ENCODE assay signal across 22 cellular contexts in the genomic region with DNA sequence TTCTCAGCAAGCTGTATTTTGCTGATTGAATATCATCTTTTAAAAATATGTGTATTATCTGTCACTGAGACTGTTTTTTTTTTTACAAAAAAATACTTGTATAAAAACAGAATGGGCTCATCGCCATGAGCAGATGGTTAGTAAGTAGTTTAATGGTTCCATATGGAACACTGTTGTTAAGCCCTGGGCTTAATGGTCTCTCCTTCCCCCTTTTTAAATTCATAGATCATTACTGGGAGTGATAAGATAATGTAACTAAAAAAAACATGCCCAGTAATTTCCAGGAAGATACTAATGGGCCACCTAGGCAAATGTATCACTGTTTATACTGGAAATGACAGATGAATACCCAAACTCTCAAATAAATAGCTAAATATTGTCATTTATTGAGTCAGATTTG.
A peak's percentile ranks its signal among the peaks of the same experiment; 100 is the strongest.
DNase-seq lines count a peak whose midpoint lies in the region; ATAC-seq and TF ChIP-seq lines count a peak whose summit lies in the region.
"Had no signal": no experiment of that assay in that cellular context is flagged by ENCODE, and none has a peak within 500 bp of the region (broad histone marks: within the 10 kb centered on the region; RNA-seq: fewer than 3 reads in every experiment).

No MANE protein-coding gene starts in this region.

- TF ChIP-seq CTCF in upper lobe of left lung (IDR thresholded peaks at IDR 0.05), result no peak

- H3K27me3 ChIP-seq in upper lobe of left lung, result no peaks in the 10 kb centered on the region

- H3K9me3 ChIP-seq in upper lobe of left lung, result no peaks in the 10 kb centered on the region

- TF ChIP-seq EP300 in upper lobe of left lung (IDR thresholded peaks at IDR 0.05), result no peak

- H3K4me1 ChIP-seq in upper lobe of left lung, result no peaks in the 10 kb centered on the region

- ATAC-seq in upper lobe of left lung (ENCODE audit: low FRiP score in 2 of 2), result no peak
- no peak for ATAC-seq in HG02759 (IDR thresholded peaks at IDR 0.05; ENCODE audit: unreplicated experiment)
- ATAC-seq: K562, T-helper 17 cell had no signal

- no peak overlapping the region for H3K27ac ChIP-seq in upper lobe of left lung
- H3K27ac ChIP-seq: GM23248, SK-N-MC had no signal

- no peaks in the 10 kb centered on the region for H3K36me3 ChIP-seq in upper lobe of left lung

- no peak overlapping the region for H3K4me3 ChIP-seq in upper lobe of left lung
- H3K4me3 ChIP-seq: GM23248, K562, SK-N-MC had no signal

- peak; percentile 19 for DNase-seq in NCI-H1105 treated with DMSO at 0.1 percent for 48 hours (lab: John Stamatoyannopoulos, UW)
- no peak for DNase-seq in NCI-H1105 (lab: John Stamatoyannopoulos, UW)
- DNase-seq in NCI-H2171 (lab: John Stamatoyannopoulos, UW), result peak; percentile 80
- DNase-seq in NCI-H69 (lab: John Stamatoyannopoulos, UW), result peak; percentile 80
- DNase-seq in cerebellar cortex (ENCODE audit: low spot score), result peak; percentile 6
- no peak for DNase-seq in upper lobe of left lung
- no peak for DNase-seq in DMS153 (lab: John Stamatoyannopoulos, UW)
- DNase-seq: 8988T, ACHN, DND-41, GM23248, H7, Kasumi-1, MV-4-11, NCI-H1417 treated with DMSO at 0.1 percent for 48 hours, NCI-H1930, SIG-M5, T-helper 17 cell, T1000 had no signal

- WGBS in upper lobe of left lung, 2 donors, result 89 to 100% methylated on average over 1 of the region's 1 CpG

- TF ChIP-seq POLR2A in upper lobe of left lung (IDR thresholded peaks at IDR 0.05), result no peak

Comparison
In these comparisons a context has a peak if more than half of its experiments do, and no peak if none do; other contexts are left out.
1. DNase-seq: peak in NCI-H1105 treated with DMSO at 0.1 percent for 48 hours (single experiment), NCI-H2171 (single experiment), NCI-H69 (single experiment) and cerebellar cortex (single experiment); none in NCI-H1105 (single experiment), upper lobe of left lung (0 of 2) and DMS153 (single experiment).